In the genomic region with DNA sequence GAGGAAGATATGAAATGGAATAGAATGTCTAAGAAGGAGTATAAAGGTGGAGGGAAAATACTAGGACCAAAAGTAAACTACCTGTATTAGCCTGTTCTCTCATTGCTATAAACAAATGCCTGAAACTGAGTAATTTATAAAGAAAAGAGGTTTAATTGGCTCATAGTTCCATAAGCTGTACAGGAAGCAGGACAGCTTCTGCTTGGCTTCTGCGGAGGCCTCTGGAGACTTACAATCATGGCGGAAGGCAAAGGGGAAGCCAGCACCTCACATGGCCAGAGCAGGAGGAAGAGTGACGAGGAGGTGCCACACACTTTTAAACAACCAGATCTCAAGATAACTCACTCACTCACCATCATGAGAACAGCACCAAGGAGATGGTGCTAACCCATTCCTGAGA, we compare ENCODE assay signal across 25 cellular contexts. TPM values are rescaled to one million over a fixed set of nuclear protein-coding genes. Genes with fewer than 3 reads are reported as not detected.
DNase-seq lines count a peak whose midpoint lies in the region; ATAC-seq, FAIRE-seq and TF ChIP-seq lines count a peak whose summit lies in the region.
"Had no signal": no experiment of that assay in that cellular context is flagged by ENCODE, and none has a peak within 500 bp of the region (broad histone marks: within the 10 kb centered on the region; RNA-seq: fewer than 3 reads in every experiment).

No MANE protein-coding gene starts in this region.

- no peak overlapping the region for H3K4me3 ChIP-seq in ascending aorta
- no peak overlapping the region for H3K4me3 ChIP-seq in endothelial cell of umbilical vein (replicated peaks in 1 of 3; ENCODE audit: insufficient read depth in 1 of 3, low read depth in 1 of 3, low read length in 3 of 3)
- H3K4me3 ChIP-seq: BLaER1, GM12878 had no signal

- peak overlapping the region; percentile 25 to 46 for H3K27ac ChIP-seq in ascending aorta
- H3K27ac ChIP-seq in endothelial cell of umbilical vein (ENCODE audit: insufficient read depth, low read depth, low read length) = peak overlapping the region; percentile 85
- H3K27ac ChIP-seq: BLaER1 had no signal

- CTCF ChIA-PET in endothelial cell of umbilical vein (lab: Charles Lee) = interaction anchor here (1.0 to 6.7 kb wide), 2 partner anchors 15 to 170 kb away, joined by 3 to 257 read pairs; no protein-coding TSS in a partner anchor

- peak overlapping the region; percentile 31 for H3K9ac ChIP-seq in endothelial cell of umbilical vein (replicated peaks; ENCODE audit: extremely low read depth, insufficient read depth, low read length)
- H3K9ac ChIP-seq: BLaER1 had no signal

- no peaks in the 10 kb centered on the region for H3K9me1 ChIP-seq in endothelial cell of umbilical vein (replicated peaks; ENCODE audit: control insufficient read depth, extremely low read depth, insufficient read depth, low read length)

- ATAC-seq in HG02678 (IDR thresholded peaks at IDR 0.05; ENCODE audit: unreplicated experiment) (no peak), HG03039 (IDR thresholded peaks at IDR 0.05; ENCODE audit: unreplicated experiment) (no peak)
- ATAC-seq: CD8-positive, alpha-beta T cell; GM12878 had no signal

- H4K20me1 ChIP-seq in endothelial cell of umbilical vein (replicated peaks; ENCODE audit: control insufficient read depth, extremely low read depth, insufficient read depth, low read length) = no peaks in the 10 kb centered on the region
- H4K20me1 ChIP-seq: BLaER1 had no signal

- TF ChIP-seq POLR2A in endothelial cell of umbilical vein (IDR thresholded peaks at IDR 0.05; ENCODE audit: low read depth, low read length) = no peak

- H3K79me2 ChIP-seq in endothelial cell of umbilical vein (ENCODE audit: control insufficient read depth, insufficient read depth, low read length) = no peaks in the 10 kb centered on the region

- H3K4me2 ChIP-seq in endothelial cell of umbilical vein (ENCODE audit: insufficient read depth, low read length) = peak overlapping the region; percentile 49
- H3K4me2 ChIP-seq: BLaER1 had no signal

- H3K9me3 ChIP-seq in ascending aorta = no peaks in the 10 kb centered on the region
- H3K9me3 ChIP-seq in endothelial cell of umbilical vein (replicated peaks; ENCODE audit: control insufficient read depth, insufficient read depth, low read length) = no peaks in the 10 kb centered on the region
- H3K9me3 ChIP-seq: BE2C had no signal

- no peak for FAIRE-seq in endothelial cell of umbilical vein (lab: Jason Lieb, UNC)
- FAIRE-seq: A204.1, GM12878, GM12892, GM18507, GM19239 had no signal

- POLR2A ChIA-PET in endothelial cell of umbilical vein (lab: Charles Lee) = interaction anchor here (0.6 kb wide), 1 partner anchor 190 kb away, joined by 4 read pairs; no protein-coding TSS in a partner anchor

- dilution Hi-C loops in endothelial cell of umbilical vein (cut with MboI; ENCODE audit: extremely low pct_ligation_motif_present, low sequenced_read_pairs) = no loop called here

- H3K4me1 ChIP-seq in ascending aorta = peaks cover 0 to 20% of the 10 kb centered on the region in 2 donors
- H3K4me1 ChIP-seq in endothelial cell of umbilical vein (ENCODE audit: control insufficient read depth, extremely low read depth, insufficient read depth, low read length) = peaks cover 70% of the 10 kb centered on the region
- H3K4me1 ChIP-seq: BE2C, Caco-2 had no signal

- H3K27me3 ChIP-seq in ascending aorta (no peaks in the 10 kb centered on the region), endothelial cell of umbilical vein (ENCODE audit: control insufficient read depth in 2 of 2, insufficient read depth in 2 of 2, low read length in 2 of 2) (no peaks in the 10 kb centered on the region)
- H3K27me3 ChIP-seq: BE2C, BLaER1 had no signal

- H3K36me3 ChIP-seq in ascending aorta (no peaks in the 10 kb centered on the region), endothelial cell of umbilical vein (ENCODE audit: control insufficient read depth in 2 of 2, extremely low read depth in 1 of 2, insufficient read depth in 2 of 2, low read length in 2 of 2) (no peaks in the 10 kb centered on the region)
- H3K36me3 ChIP-seq: BE2C, BLaER1 had no signal

- intact Hi-C loops in ascending aorta (cut with DNase I) (loop anchor here (10.0 kb wide), 1 partner anchor 161 kb away; no protein-coding TSS in a partner anchor), endothelial cell of umbilical vein (cut with micrococcal nuclease) (loop anchor here (5.0 kb wide), 1 partner anchor 461 kb away; no protein-coding TSS in a partner anchor)

- BruUV-seq in endothelial cell of umbilical vein (replicated peaks; lab: Mats Ljungman, UMichigan) = no TSS peak

- no peak for DNase-seq in ascending aorta (ENCODE audit: low spot score in 2 of 2)
- DNase-seq in dermis blood vessel endothelial cell = peak; percentile 42
- no peak for DNase-seq in endothelial cell of umbilical vein (ENCODE audit: low read depth, low spot score)
- no peak for DNase-seq in NCI-H1930 (lab: John Stamatoyannopoulos, UW)
- DNase-seq in CD1c-positive myeloid dendritic cell (ENCODE audit: extremely low spot score) = no peak
- DNase-seq: 8988T; ACHN; BE2C; C1 segment of cervical spinal cord; Caco-2; CD4-positive, alpha-beta T cell; CD8-positive, alpha-beta T cell; DMS153; DMS53; DMS79; DND-41; GDM1 had no signal

- TF ChIP-seq CTCF in ascending aorta (IDR thresholded peaks at IDR 0.05) (no peak), endothelial cell of umbilical vein (IDR thresholded peaks at IDR 0.05; ENCODE audit: extremely low read depth in 1 of 2, insufficient read depth in 1 of 2, low read depth in 1 of 2, low read length in 2 of 2) (no peak)

- H2AFZ ChIP-seq in endothelial cell of umbilical vein (ENCODE audit: low read depth, low read length) = no peak overlapping the region

TF ChIP-seq in endothelial cell of umbilical vein, 7 proteins besides CTCF, POLR2A, EP300 and RAD21:
- no peak for TF ChIP-seq GATA2 (IDR thresholded peaks at IDR 0.05; ENCODE audit: insufficient read depth, insufficient read length, low read depth, low read length)
- TF ChIP-seq FOS (IDR thresholded peaks at IDR 0.05; ENCODE audit: borderline replicate concordance, insufficient read depth, low read length) = no peak
- TF ChIP-seq, protein P1, sequence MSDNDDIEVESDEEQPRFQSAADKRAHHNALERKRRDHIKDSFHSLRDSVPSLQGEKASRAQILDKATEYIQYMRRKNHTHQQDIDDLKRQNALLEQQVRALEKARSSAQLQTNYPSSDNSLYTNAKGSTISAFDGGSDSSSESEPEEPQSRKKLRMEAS (IDR thresholded peaks at IDR 0.05; ENCODE audit: insufficient read depth, insufficient read length) = no peak
- TF ChIP-seq JUN (IDR thresholded peaks at IDR 0.05; ENCODE audit: borderline replicate concordance, insufficient read depth, insufficient read length, low read depth) = no peak
- TF ChIP-seq EZH2 (IDR thresholded peaks at IDR 0.05; ENCODE audit: borderline replicate concordance, low read depth, low read length, severe bottlenecking) = no peak
- no peak for TF ChIP-seq MYC (IDR thresholded peaks at IDR 0.05; ENCODE audit: low read depth, low read length)
- TF ChIP-seq POLR2AphosphoS5 (IDR thresholded peaks at IDR 0.05; ENCODE audit: insufficient read depth, low read depth, low read length) = no peak

RNA-seq across cellular contexts. Expression of a gene that starts 32.9 kb away (rescaled TPM):
- total RNA-seq in ascending aorta = not detected
- total RNA-seq in dermis blood vessel endothelial cell = 6.5 and 8.6 TPM in 2 replicates
- total RNA-seq in endothelial cell of umbilical vein = 9.8 and 11.5 TPM in 2 replicates
- 20.2 and 25.8 TPM in 2 replicates for polyA plus RNA-seq in endothelial cell of umbilical vein
- 12.9 and 14.7 TPM in 2 replicates for polyA plus RNA-seq in endothelial cell of umbilical vein (2011; cell fraction: cytosol; rRNA removed)
- 7.2 and 7.3 TPM in 2 replicates for polyA plus RNA-seq in endothelial cell of umbilical vein (2011; cell fraction: nucleus; rRNA removed)
- polyA plus RNA-seq in endothelial cell of umbilical vein (2012) = 12.1 and 12.6 TPM in 2 replicates
- 9.8 and 10.8 TPM in 2 replicates for polyA minus RNA-seq in endothelial cell of umbilical vein
- polyA minus RNA-seq in endothelial cell of umbilical vein (2011; cell fraction: cytosol; rRNA and poly(A)+ RNA removed) = 7.7 TPM
- polyA minus RNA-seq in endothelial cell of umbilical vein (2011; cell fraction: nucleus; rRNA and poly(A)+ RNA removed) = 3.3 and 4.4 TPM in 2 replicates
